ENCODE assay signal across 12 cellular contexts in genomic region chr4:119493419-119493818, GRCh38.
DNase-seq lines count a peak whose midpoint lies in the region; ATAC-seq and TF ChIP-seq lines count a peak whose summit lies in the region.
"Had no signal": no experiment of that assay in that cellular context is flagged by ENCODE, and none has a peak within 500 bp of the region (broad histone marks: within the 10 kb centered on the region; RNA-seq: fewer than 3 reads in every experiment).

No MANE protein-coding gene starts in this region.

- no peak for TF ChIP-seq POLR2A in Peyer's patch (IDR thresholded peaks at IDR 0.05)

- no peak for ATAC-seq in GM21723 (IDR thresholded peaks at IDR 0.05; ENCODE audit: unreplicated experiment)
- ATAC-seq: lower lobe of right lung had no signal

- H3K4me1 ChIP-seq in Peyer's patch = no peaks in the 10 kb centered on the region
- H3K4me1 ChIP-seq: esophagus squamous epithelium, lower lobe of right lung had no signal

- H3K36me3 ChIP-seq in Peyer's patch = peaks cover 0 to 44% (median 0%) of the 10 kb centered on the region in 3 donors

- no peaks in the 10 kb centered on the region for H3K9me3 ChIP-seq in Peyer's patch
- H3K9me3 ChIP-seq: esophagus squamous epithelium, lower lobe of right lung had no signal

- no peaks in the 10 kb centered on the region for H3K27me3 ChIP-seq in Peyer's patch
- H3K27me3 ChIP-seq: esophagus squamous epithelium had no signal

- H3K4me3 ChIP-seq in choroid plexus epithelial cell (ENCODE audit: low read depth, low read length) (no peak overlapping the region), Peyer's patch (no peak overlapping the region)
- H3K4me3 ChIP-seq: esophagus squamous epithelium, lower lobe of right lung had no signal

- DNase-seq in NCI-H446 treated with DMSO at 0.1 percent for 48 hours (lab: John Stamatoyannopoulos, UW) (peak; percentile 8), NCI-H446 (lab: John Stamatoyannopoulos, UW) (no peak), NCI-H226 (peak; percentile 7), choroid plexus epithelial cell (ENCODE audit: low read depth) (peak; percentile 58), putamen (ENCODE audit: low spot score) (peak; percentile 36), NCI-H774 (lab: John Stamatoyannopoulos, UW) (no peak), Peyer's patch (no peak)
- DNase-seq: activated CD4-positive, alpha-beta T cell treated with anti-CD3 and anti-CD28 coated beads, Interleukin-2, amount 50 U/mL, for 4 hours; esophagus squamous epithelium; lower lobe of right lung; SHP77 had no signal

- TF ChIP-seq CTCF in choroid plexus epithelial cell (conservative IDR thresholded peaks at IDR 0.05; ENCODE audit: low read depth, low read length) = peak; percentile 32
- peak in 3 of 6 experiments; percentile 30 to 51 (median 36) for TF ChIP-seq CTCF in Peyer's patch (IDR thresholded peaks at IDR 0.05)

- H3K27ac ChIP-seq in Peyer's patch = no peak overlapping the region
- H3K27ac ChIP-seq: esophagus squamous epithelium, lower lobe of right lung had no signal

Comparison
In these comparisons a context has a peak if more than half of its experiments do, and no peak if none do; other contexts are left out.
1. DNase-seq: peak in NCI-H446 treated with DMSO at 0.1 percent for 48 hours (single experiment), NCI-H226 (single experiment), choroid plexus epithelial cell (single experiment) and putamen (single experiment); none in NCI-H446 (0 of 2), NCI-H774 (single experiment) and Peyer's patch (0 of 3).